ENCODE assay signal across 8 cellular contexts in genomic region chr12:106303202-106303820, GRCh38. TPM values are rescaled to one million over a fixed set of nuclear protein-coding genes. Genes with fewer than 3 reads are reported as not detected.
A peak's percentile ranks its signal among the peaks of the same experiment; 100 is the strongest.
DNase-seq lines count a peak whose midpoint lies in the region; ATAC-seq and TF ChIP-seq lines count a peak whose summit lies in the region.

No MANE protein-coding gene starts in this region.

- peaks cover 20% of the 10 kb centered on the region for H3K27me3 Mint-ChIP-seq in endothelial cell (ENCODE audit: unreplicated experiment)
- H3K27me3 Mint-ChIP-seq in mesothelial cell of epicardium (ENCODE audit: low read depth): no peaks in the 10 kb centered on the region

- TF ChIP-seq CTCF in endothelial cell (IDR thresholded peaks at IDR 0.05; ENCODE audit: unreplicated experiment) (no peak), mesothelial cell of epicardium (IDR thresholded peaks at IDR 0.05; ENCODE audit: unreplicated experiment) (no peak)

- peaks cover 11% of the 10 kb centered on the region for H3K4me1 Mint-ChIP-seq in endothelial cell (ENCODE audit: unreplicated experiment)
- peaks cover 21% of the 10 kb centered on the region for H3K4me1 Mint-ChIP-seq in mesothelial cell of epicardium

- peak overlapping the region; percentile 91 for H3K4me3 Mint-ChIP-seq in endothelial cell (ENCODE audit: unreplicated experiment)
- peak overlapping the region; percentile 94 for H3K4me3 Mint-ChIP-seq in mesothelial cell of epicardium

- H3K27ac Mint-ChIP-seq in endothelial cell (ENCODE audit: unreplicated experiment): peak overlapping the region; percentile 92
- peak overlapping the region; percentile 76 for H3K27ac Mint-ChIP-seq in mesothelial cell of epicardium

- DNase-seq in EH (ENCODE audit: low read depth) (peak; percentile 82), NOMO-1 treated with DMSO at 0.1 percent for 48 hours (lab: John Stamatoyannopoulos, UW; ENCODE audit: unreplicated experiment) (peak; percentile 50), endothelial cell (ENCODE audit: low spot score) (peak; percentile 95), mesothelial cell of epicardium (ENCODE audit: low spot score in 2 of 2, unreplicated experiment in 2 of 2) (peak; percentile 73 to 81)
- DNase-seq in activated CD8-positive, alpha-beta memory T cell treated with anti-CD3 and anti-CD28 coated beads, Interleukin-2, amount 50 U/mL, for 48 hours: peak; percentile 79
- DNase-seq in stimulated activated CD8-positive, alpha-beta memory T cell treated with anti-CD3 and anti-CD28 coated beads, Interleukin-15, amount 100 ng/mL, for 4 hours (ENCODE audit: low read depth in 2 of 2): peak; percentile 37 to 53

- H3K9me3 Mint-ChIP-seq in endothelial cell (ENCODE audit: unreplicated experiment) (no peaks in the 10 kb centered on the region), mesothelial cell of epicardium (no peaks in the 10 kb centered on the region)

- ATAC-seq in HG03066 (IDR thresholded peaks at IDR 0.05; ENCODE audit: low read depth, unreplicated experiment) (peak; percentile 20), GM19463 (IDR thresholded peaks at IDR 0.05; ENCODE audit: unreplicated experiment) (no peak)

- no peaks in the 10 kb centered on the region for H3K36me3 Mint-ChIP-seq in endothelial cell (ENCODE audit: low read depth, unreplicated experiment)
- H3K36me3 Mint-ChIP-seq in mesothelial cell of epicardium: no peaks in the 10 kb centered on the region

RNA-seq across cellular contexts. Expression of gene TCP11L2, which starts 0.8 kb away (rescaled TPM):
- total RNA-seq in endothelial cell (ENCODE audit: unreplicated experiment) (14.0 TPM), mesothelial cell of epicardium (21.7 to 24.3 TPM (median 22.4 TPM) in 3 replicates)

RNA-seq across cellular contexts. Expression of gene POLR3B, which starts 54.2 kb away (rescaled TPM):
- 7.5 TPM for total RNA-seq in endothelial cell (ENCODE audit: unreplicated experiment)
- 10.9 to 14.2 TPM (median 11.0 TPM) in 3 replicates for total RNA-seq in mesothelial cell of epicardium

RNA-seq across cellular contexts. Expression of gene CKAP4, which starts 55.5 kb away (rescaled TPM):
- total RNA-seq in endothelial cell (ENCODE audit: unreplicated experiment) (76.7 TPM), mesothelial cell of epicardium (174 to 180 TPM (median 178 TPM) in 3 replicates)

Comparison
In these comparisons a context has a peak if more than half of its experiments do, and no peak if none do; other contexts are left out.
1. DNase-seq: peak in every context shown above with its lines; median percentile 95 in endothelial cell; 82 in EH; 79 in activated CD8-positive, alpha-beta memory T cell treated with anti-CD3 and anti-CD28 coated beads, Interleukin-2, amount 50 U/mL, for 48 hours; 77 in mesothelial cell of epicardium; 50 in NOMO-1 treated with DMSO at 0.1 percent for 48 hours; 45 in stimulated activated CD8-positive, alpha-beta memory T cell treated with anti-CD3 and anti-CD28 coated beads, Interleukin-15, amount 100 ng/mL, for 4 hours.